19 cellular contexts compared by ENCODE assay signal in the genomic region with DNA sequence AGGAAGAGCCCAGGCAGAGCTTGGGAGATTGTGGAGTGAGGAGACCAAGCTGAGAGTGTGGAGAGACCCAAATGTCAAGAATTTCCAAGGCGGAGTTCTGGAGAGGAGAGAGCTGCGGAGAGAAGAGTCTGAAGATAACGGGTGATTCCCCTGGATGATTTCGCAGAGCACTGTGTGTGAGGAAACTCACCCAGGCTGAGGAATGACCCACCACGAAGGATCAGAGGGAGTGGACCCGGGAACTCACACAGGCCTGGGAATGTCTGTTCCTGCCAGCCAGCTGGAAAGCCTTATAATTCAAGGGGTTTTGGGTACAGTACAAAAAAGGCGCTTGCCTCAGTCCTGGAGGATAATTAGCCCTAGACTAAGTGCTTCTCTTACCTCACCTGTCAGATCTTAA.
"Had no signal": no experiment of that assay in that cellular context is flagged by ENCODE, and none has a peak within 500 bp of the region (broad histone marks: within the 10 kb centered on the region; RNA-seq: fewer than 3 reads in every experiment).

No MANE protein-coding gene starts in this region.

- DNase-seq: effector memory CD4-positive, alpha-beta T cell; gastrocnemius medialis; heart right ventricle; immature natural killer cell; kidney; left cardiac atrium; left ventricle myocardium inferior; lower lobe of right lung; mesenchymal stem cell; naive thymus-derived CD4-positive, alpha-beta T cell; spleen; stimulated activated CD4-positive, alpha-beta T cell treated with anti-CD3 and anti-CD28 coated beads, Interleukin-2, amount 100 ng/mL, for 24 hours; stimulated activated CD4-positive, alpha-beta T cell treated with anti-CD3 and anti-CD28 coated beads, Interleukin-4, amount 100 ng/mL, for 4 hours; stimulated activated naive B cell treated with anti-CD40 and anti-IgM and Interleukin-4, amounts not matched to agents 10 μg/mL and 1 μg/mL and 100 μg/mL, for 72 hours; stomach had no signal

- H3K4me3 Mint-ChIP-seq: immature natural killer cell; naive thymus-derived CD4-positive, alpha-beta T cell; stimulated activated naive B cell treated with anti-CD40 and anti-IgM and Interleukin-4, amounts not matched to agents 10 μg/mL and 1 μg/mL and 100 μg/mL, for 72 hours; type B pancreatic cell had no signal

- H3K9me3 Mint-ChIP-seq: type B pancreatic cell had no signal

- H3K27me3 ChIP-seq: gastrocnemius medialis, stomach had no signal

- H3K36me3 Mint-ChIP-seq: immature natural killer cell; stimulated activated naive B cell treated with anti-CD40 and anti-IgM and Interleukin-4, amounts not matched to agents 10 μg/mL and 1 μg/mL and 100 μg/mL, for 72 hours had no signal

- H3K27ac Mint-ChIP-seq: immature natural killer cell; naive thymus-derived CD4-positive, alpha-beta T cell; stimulated activated naive B cell treated with anti-CD40 and anti-IgM and Interleukin-4, amounts not matched to agents 10 μg/mL and 1 μg/mL and 100 μg/mL, for 72 hours; type B pancreatic cell had no signal

- H3K27ac ChIP-seq: gastrocnemius medialis, heart right ventricle, left ventricle myocardium inferior, lower lobe of right lung, neutrophil, spleen, stomach had no signal

- H3K4me1 ChIP-seq: gastrocnemius medialis, heart right ventricle, lower lobe of right lung, spleen, stomach had no signal

- H3K4me1 Mint-ChIP-seq: immature natural killer cell; naive thymus-derived CD4-positive, alpha-beta T cell had no signal

- H3K4me3 ChIP-seq: gastrocnemius medialis, heart right ventricle, left ventricle myocardium inferior, lower lobe of right lung, spleen, stomach had no signal

- ATAC-seq: esophagus mucosa; gastrocnemius medialis; heart right ventricle; lower lobe of right lung; naive thymus-derived CD4-positive, alpha-beta T cell; sciatic nerve; stimulated activated naive B cell treated with anti-CD40 and anti-IgM and Interleukin-4, amounts not matched to agents 10 μg/mL and 1 μg/mL and 100 μg/mL, for 72 hours had no signal

- H3K9me3 ChIP-seq: gastrocnemius medialis, left ventricle myocardium inferior, lower lobe of right lung, neutrophil, stomach had no signal

- H3K27me3 Mint-ChIP-seq: type B pancreatic cell had no signal

- H3K36me3 ChIP-seq: left ventricle myocardium inferior, lower lobe of right lung, neutrophil, spleen had no signal
